1 cellular context compared by ENCODE assay signal in the genomic region with DNA sequence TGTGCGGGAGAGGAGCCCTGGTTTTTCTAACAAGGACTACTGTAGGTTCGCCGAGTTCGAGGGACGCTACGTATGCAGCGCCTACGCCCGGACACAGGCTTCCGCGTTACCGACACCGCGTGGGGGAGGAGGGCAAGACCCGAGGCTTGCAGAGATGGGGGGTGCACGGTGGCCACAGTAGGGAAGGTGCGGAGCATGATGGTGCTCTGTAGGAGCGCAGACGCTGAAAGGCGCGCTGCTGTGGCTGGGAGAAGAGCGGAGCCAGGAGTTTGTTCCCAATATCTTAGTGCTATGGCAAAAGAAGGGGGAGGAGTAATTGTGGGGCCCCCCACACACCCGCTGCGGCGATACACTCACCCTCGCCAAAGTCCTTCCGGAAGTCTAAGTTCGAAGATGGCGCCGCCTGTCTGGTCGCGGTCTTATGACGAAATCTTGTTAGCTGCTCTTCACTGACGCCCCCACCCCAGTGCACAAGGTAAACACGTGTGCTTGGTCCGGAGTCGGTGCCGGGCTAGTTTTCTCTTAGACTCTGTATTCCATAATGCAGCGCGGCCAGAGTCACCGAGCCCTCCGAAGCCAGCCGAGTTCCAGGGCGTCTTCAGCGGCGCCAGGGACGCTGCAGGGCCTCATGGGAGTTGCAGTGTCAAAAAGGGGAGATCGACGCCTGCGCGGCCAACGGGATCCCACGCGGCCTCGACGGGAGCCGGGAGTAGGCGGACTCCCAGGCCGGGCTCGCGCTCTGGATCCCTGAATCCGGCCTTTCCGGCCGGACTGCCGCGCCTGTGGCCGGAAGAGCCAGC.
TF ChIP-seq lines count a peak whose summit lies in the region.

TSS of gene GTF3C2 (minus strand) at position 383 of the 800 bp plus-strand sequence. CDS start 13,210 bp downstream, outside the sequence.

TF ChIP-seq in HepG2, 621 proteins besides CTCF, POLR2A, EP300 and RAD21 (continued from another document and continues in another):
- no peak for TF ChIP-seq USF2 (IDR thresholded peaks at IDR 0.05; ENCODE audit: low read depth, low read length)
- peak; percentile 66; the same call in 1 of the 2 replicates for TF ChIP-seq USF2 (CRISPR knock-in tag; IDR thresholded peaks at IDR 0.05; ENCODE audit: borderline replicate concordance)
- TF ChIP-seq ZNF703 (CRISPR knock-in tag; IDR thresholded peaks at IDR 0.05; ENCODE audit: borderline replicate concordance): peak; percentile 97
- TF ChIP-seq CERS6 (CRISPR knock-in tag; IDR thresholded peaks at IDR 0.05): no peak
- TF ChIP-seq, protein P1, sequence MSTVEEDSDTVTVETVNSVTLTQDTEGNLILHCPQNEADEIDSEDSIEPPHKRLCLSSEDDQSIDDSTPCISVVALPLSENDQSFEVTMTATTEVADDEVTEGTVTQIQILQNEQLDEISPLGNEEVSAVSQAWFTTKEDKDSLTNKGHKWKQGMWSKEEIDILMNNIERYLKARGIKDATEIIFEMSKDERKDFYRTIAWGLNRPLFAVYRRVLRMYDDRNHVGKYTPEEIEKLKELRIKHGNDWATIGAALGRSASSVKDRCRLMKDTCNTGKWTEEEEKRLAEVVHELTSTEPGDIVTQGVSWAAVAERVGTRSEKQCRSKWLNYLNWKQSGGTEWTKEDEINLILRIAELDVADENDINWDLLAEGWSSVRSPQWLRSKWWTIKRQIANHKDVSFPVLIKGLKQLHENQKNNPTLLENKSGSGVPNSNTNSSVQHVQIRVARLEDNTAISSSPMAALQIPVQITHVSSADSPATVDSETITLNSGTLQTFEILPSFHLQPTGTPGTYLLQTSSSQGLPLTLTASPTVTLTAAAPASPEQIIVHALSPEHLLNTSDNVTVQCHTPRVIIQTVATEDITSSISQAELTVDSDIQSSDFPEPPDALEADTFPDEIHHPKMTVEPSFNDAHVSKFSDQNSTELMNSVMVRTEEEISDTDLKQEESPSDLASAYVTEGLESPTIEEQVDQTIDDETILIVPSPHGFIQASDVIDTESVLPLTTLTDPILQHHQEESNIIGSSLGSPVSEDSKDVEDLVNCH (CRISPR knock-in tag; IDR thresholded peaks at IDR 0.05): 0 out of 2 replicates have a peak, but pooled peaks have one; percentile 51
- TF ChIP-seq PAX8 (CRISPR knock-in tag; IDR thresholded peaks at IDR 0.05; ENCODE audit: borderline replicate concordance): peak; percentile 99
- TF ChIP-seq ZNF232 (CRISPR knock-in tag; IDR thresholded peaks at IDR 0.05; ENCODE audit: borderline replicate concordance): no peak; the same call in 1 of the 2 replicates
- TF ChIP-seq NFRKB (IDR thresholded peaks at IDR 0.05): peak; percentile 87
- TF ChIP-seq SATB2 (CRISPR knock-in tag; IDR thresholded peaks at IDR 0.05): peak; percentile 69; the same call in 1 of the 2 replicates
- TF ChIP-seq GLMP (CRISPR knock-in tag; IDR thresholded peaks at IDR 0.05; ENCODE audit: borderline replicate concordance): no peak
- TF ChIP-seq ATRX (CRISPR knock-in tag; IDR thresholded peaks at IDR 0.05; ENCODE audit: borderline replicate concordance): no peak
- TF ChIP-seq KDM3A (CRISPR knock-in tag; IDR thresholded peaks at IDR 0.05; ENCODE audit: low read depth): peak; percentile 13; the same call in 1 of the 2 replicates
- peak; percentile 70 for TF ChIP-seq KDM5B (CRISPR knock-in tag; IDR thresholded peaks at IDR 0.05; ENCODE audit: borderline replicate concordance)
- 0 out of 2 replicates have a peak, but pooled peaks have one; percentile 55 for TF ChIP-seq ZFP82 (CRISPR knock-in tag; IDR thresholded peaks at IDR 0.05; ENCODE audit: borderline replicate concordance)
- no peak for TF ChIP-seq SETDB1 (CRISPR knock-in tag; IDR thresholded peaks at IDR 0.05; ENCODE audit: borderline replicate concordance)
- peak; percentile 55; the same call in 1 of the 2 replicates for TF ChIP-seq PRMT3 (CRISPR knock-in tag; IDR thresholded peaks at IDR 0.05; ENCODE audit: borderline replicate concordance, low read depth)
- peak; percentile 76; the same call in 1 of the 2 replicates for TF ChIP-seq ZNF468 (CRISPR knock-in tag; IDR thresholded peaks at IDR 0.05)
- TF ChIP-seq, protein P2, sequence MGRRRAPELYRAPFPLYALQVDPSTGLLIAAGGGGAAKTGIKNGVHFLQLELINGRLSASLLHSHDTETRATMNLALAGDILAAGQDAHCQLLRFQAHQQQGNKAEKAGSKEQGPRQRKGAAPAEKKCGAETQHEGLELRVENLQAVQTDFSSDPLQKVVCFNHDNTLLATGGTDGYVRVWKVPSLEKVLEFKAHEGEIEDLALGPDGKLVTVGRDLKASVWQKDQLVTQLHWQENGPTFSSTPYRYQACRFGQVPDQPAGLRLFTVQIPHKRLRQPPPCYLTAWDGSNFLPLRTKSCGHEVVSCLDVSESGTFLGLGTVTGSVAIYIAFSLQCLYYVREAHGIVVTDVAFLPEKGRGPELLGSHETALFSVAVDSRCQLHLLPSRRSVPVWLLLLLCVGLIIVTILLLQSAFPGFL (CRISPR knock-in tag; IDR thresholded peaks at IDR 0.05): no peak
- TF ChIP-seq ZNF773 (CRISPR knock-in tag; IDR thresholded peaks at IDR 0.05; ENCODE audit: borderline replicate concordance): no peak
- TF ChIP-seq ARID2 (CRISPR knock-in tag; IDR thresholded peaks at IDR 0.05; ENCODE audit: borderline replicate concordance): peak; percentile 75; the same call in 1 of the 2 replicates
- peak; percentile 66; the same call in 1 of the 2 replicates for TF ChIP-seq ZNF878 (CRISPR knock-in tag; IDR thresholded peaks at IDR 0.05)
- TF ChIP-seq SP140L (CRISPR knock-in tag; IDR thresholded peaks at IDR 0.05; ENCODE audit: borderline replicate concordance): peak; percentile 33; the same call in 1 of the 2 replicates
- no peak for TF ChIP-seq ZNF432 (CRISPR knock-in tag; IDR thresholded peaks at IDR 0.05; ENCODE audit: borderline replicate concordance)
- TF ChIP-seq RAD51 (IDR thresholded peaks at IDR 0.05; ENCODE audit: borderline replicate concordance): no peak
- TF ChIP-seq ZNF563 (CRISPR knock-in tag; IDR thresholded peaks at IDR 0.05): peak; percentile 87; the same call in 1 of the 2 replicates
- TF ChIP-seq THAP11 (CRISPR knock-in tag; IDR thresholded peaks at IDR 0.05): peak; percentile 96
- TF ChIP-seq ZNF143 (CRISPR knock-in tag; IDR thresholded peaks at IDR 0.05): peak; percentile 93
- TF ChIP-seq SOX13 (IDR thresholded peaks at IDR 0.05): no peak
- no peak for TF ChIP-seq SOX13 (CRISPR knock-in tag; conservative IDR thresholded peaks at IDR 0.05 in 1 of 2, IDR thresholded peaks at IDR 0.05 in 1 of 2)
- peak; percentile 25 for TF ChIP-seq HOXD1 (CRISPR knock-in tag; IDR thresholded peaks at IDR 0.05)
- peak; percentile 88 for TF ChIP-seq SIN3B (IDR thresholded peaks at IDR 0.05; ENCODE audit: low read length)
- peak; percentile 97 for TF ChIP-seq ZBTB3 (CRISPR knock-in tag; IDR thresholded peaks at IDR 0.05; ENCODE audit: borderline replicate concordance, low read depth)
- peak; percentile 47 for TF ChIP-seq GATAD2A (CRISPR knock-in tag; IDR thresholded peaks at IDR 0.05)
- peak; percentile 58; the same call in 1 of the 2 replicates for TF ChIP-seq ZNF263 (CRISPR knock-in tag; IDR thresholded peaks at IDR 0.05)
- TF ChIP-seq, protein P3, sequence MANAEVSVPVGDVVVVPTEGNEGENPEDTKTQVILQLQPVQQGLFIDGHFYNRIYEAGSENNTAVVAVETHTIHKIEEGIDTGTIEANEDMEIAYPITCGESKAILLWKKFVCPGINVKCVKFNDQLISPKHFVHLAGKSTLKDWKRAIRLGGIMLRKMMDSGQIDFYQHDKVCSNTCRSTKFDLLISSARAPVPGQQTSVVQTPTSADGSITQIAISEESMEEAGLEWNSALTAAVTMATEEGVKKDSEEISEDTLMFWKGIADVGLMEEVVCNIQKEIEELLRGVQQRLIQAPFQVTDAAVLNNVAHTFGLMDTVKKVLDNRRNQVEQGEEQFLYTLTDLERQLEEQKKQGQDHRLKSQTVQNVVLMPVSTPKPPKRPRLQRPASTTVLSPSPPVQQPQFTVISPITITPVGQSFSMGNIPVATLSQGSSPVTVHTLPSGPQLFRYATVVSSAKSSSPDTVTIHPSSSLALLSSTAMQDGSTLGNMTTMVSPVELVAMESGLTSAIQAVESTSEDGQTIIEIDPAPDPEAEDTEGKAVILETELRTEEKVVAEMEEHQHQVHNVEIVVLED (CRISPR knock-in tag; IDR thresholded peaks at IDR 0.05; ENCODE audit: borderline replicate concordance): peak; percentile 88
- TF ChIP-seq, protein P4, sequence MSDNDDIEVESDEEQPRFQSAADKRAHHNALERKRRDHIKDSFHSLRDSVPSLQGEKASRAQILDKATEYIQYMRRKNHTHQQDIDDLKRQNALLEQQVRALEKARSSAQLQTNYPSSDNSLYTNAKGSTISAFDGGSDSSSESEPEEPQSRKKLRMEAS (IDR thresholded peaks at IDR 0.05): peak; percentile 95
- TF ChIP-seq ZNF660 (CRISPR knock-in tag; IDR thresholded peaks at IDR 0.05; ENCODE audit: borderline replicate concordance, low read depth): no peak
- TF ChIP-seq ZNF674 (CRISPR knock-in tag; IDR thresholded peaks at IDR 0.05; ENCODE audit: low read depth): 0 out of 2 replicates have a peak, but pooled peaks have one; percentile 65
- TF ChIP-seq SUZ12 (IDR thresholded peaks at IDR 0.05; ENCODE audit: low read depth, low read length): peak; percentile 57; the same call in 1 of the 2 replicates
- 0 out of 2 replicates have a peak, but pooled peaks have one; percentile 69 for TF ChIP-seq IRF1 (CRISPR knock-in tag; IDR thresholded peaks at IDR 0.05; ENCODE audit: low read depth)
- TF ChIP-seq PLSCR1 (CRISPR knock-in tag; IDR thresholded peaks at IDR 0.05; ENCODE audit: borderline replicate concordance): peak; percentile 86; the same call in 1 of the 2 replicates
- TF ChIP-seq, protein P5, sequence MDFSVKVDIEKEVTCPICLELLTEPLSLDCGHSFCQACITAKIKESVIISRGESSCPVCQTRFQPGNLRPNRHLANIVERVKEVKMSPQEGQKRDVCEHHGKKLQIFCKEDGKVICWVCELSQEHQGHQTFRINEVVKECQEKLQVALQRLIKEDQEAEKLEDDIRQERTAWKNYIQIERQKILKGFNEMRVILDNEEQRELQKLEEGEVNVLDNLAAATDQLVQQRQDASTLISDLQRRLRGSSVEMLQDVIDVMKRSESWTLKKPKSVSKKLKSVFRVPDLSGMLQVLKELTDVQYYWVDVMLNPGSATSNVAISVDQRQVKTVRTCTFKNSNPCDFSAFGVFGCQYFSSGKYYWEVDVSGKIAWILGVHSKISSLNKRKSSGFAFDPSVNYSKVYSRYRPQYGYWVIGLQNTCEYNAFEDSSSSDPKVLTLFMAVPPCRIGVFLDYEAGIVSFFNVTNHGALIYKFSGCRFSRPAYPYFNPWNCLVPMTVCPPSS (IDR thresholded peaks at IDR 0.05): no peak
- peak; percentile 91 for TF ChIP-seq TGIF2 (CRISPR knock-in tag; IDR thresholded peaks at IDR 0.05)
- no peak for TF ChIP-seq THYN1 (CRISPR knock-in tag; IDR thresholded peaks at IDR 0.05; ENCODE audit: borderline replicate concordance, low read depth)
- TF ChIP-seq TCF7 (IDR thresholded peaks at IDR 0.05; ENCODE audit: low read depth): no peak
- TF ChIP-seq HIC2 (CRISPR knock-in tag; IDR thresholded peaks at IDR 0.05; ENCODE audit: low read depth): 0 out of 2 replicates have a peak, but pooled peaks have one; percentile 18
